ENCODE assay signal across 13 cellular contexts in the genomic region with DNA sequence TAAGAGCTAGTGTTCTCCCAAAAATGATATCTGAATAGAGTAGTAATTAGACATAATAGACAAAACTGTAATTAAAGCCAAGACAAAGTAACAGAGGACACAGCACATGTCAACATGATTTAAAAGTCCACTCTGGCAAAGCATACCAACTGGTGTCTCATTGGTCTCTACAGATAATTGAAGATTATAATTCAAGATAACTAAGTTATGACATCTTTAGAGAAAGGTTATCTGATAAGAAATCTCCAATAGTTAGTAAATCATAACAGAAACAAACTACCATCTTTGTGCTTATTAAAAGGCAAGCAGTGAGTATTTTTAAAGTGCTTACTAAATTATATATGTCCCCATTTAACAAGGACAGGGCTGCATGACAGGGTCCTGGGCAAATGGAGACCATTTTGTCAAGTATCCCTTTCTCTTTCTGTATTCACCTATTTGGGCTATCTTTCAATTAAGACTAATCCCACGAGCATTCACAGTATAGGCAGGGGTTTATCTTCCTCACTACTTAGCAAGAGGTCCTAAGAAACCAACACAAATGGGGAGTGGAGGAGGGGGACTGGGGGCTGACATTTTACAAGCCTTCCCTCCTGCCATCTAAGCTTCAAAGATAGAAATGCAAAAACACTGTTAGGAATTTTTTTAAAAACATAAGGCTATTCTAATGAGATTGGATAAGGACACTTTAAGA. TPM values are rescaled to one million over a fixed set of nuclear protein-coding genes. Genes with fewer than 3 reads are reported as not detected.
DNase-seq lines count a peak whose midpoint lies in the region; ATAC-seq and TF ChIP-seq lines count a peak whose summit lies in the region.
"Had no signal": no experiment of that assay in that cellular context is flagged by ENCODE, and none has a peak within 500 bp of the region (broad histone marks: within the 10 kb centered on the region; RNA-seq: fewer than 3 reads in every experiment).

No MANE protein-coding gene starts in this region.

- no peak for ATAC-seq in stimulated activated naive CD8-positive, alpha-beta T cell treated with anti-CD3 and anti-CD28 coated beads, Interleukin-15, Interleukin-2, amounts not matched to agents 100 U/mL and 50 U/mL, for 24 hours
- ATAC-seq in activated B cell treated with CpG ODN at 0.5 μM for 24 hours (ENCODE audit: low read depth) (no peak), left lobe of liver (peak; percentile 22), gastroesophageal sphincter (no peak), HG03521 (IDR thresholded peaks at IDR 0.05; ENCODE audit: unreplicated experiment) (no peak)
- ATAC-seq: foreskin keratinocyte, Right ventricle myocardium inferior had no signal

- CTCF ChIA-PET in activated B cell treated with CpG ODN at 0.5 μM for 24 hours (lab: Charles Lee): interaction anchor here (2.0 to 2.4 kb wide), 2 partner anchors 44 to 52 kb away, joined by 9 read pairs; no protein-coding TSS in a partner anchor

- TF ChIP-seq POLR2A in Peyer's patch (IDR thresholded peaks at IDR 0.05) (no peak), gastroesophageal sphincter (IDR thresholded peaks at IDR 0.05) (no peak)

- peaks cover 94% of the 10 kb centered on the region for H3K36me3 Mint-ChIP-seq in stimulated activated naive CD8-positive, alpha-beta T cell treated with anti-CD3 and anti-CD28 coated beads, Interleukin-15, Interleukin-2, amounts not matched to agents 100 ng/mL and 50 ng/mL, for 24 hours (ENCODE audit: low read depth)
- H3K36me3 Mint-ChIP-seq in activated B cell treated with CpG ODN at 0.5 μM for 24 hours (ENCODE audit: low read depth): peaks cover 89% of the 10 kb centered on the region

- no peaks in the 10 kb centered on the region for H3K9me3 Mint-ChIP-seq in stimulated activated naive CD8-positive, alpha-beta T cell treated with anti-CD3 and anti-CD28 coated beads, Interleukin-15, Interleukin-2, amounts not matched to agents 100 ng/mL and 50 ng/mL, for 24 hours
- H3K9me3 Mint-ChIP-seq in activated B cell treated with CpG ODN at 0.5 μM for 24 hours: peaks cover 2% of the 10 kb centered on the region
- H3K9me3 Mint-ChIP-seq: H9 had no signal

- H3K9me3 ChIP-seq in Peyer's patch: no peaks in the 10 kb centered on the region
- no peaks in the 10 kb centered on the region for H3K9me3 ChIP-seq in gastroesophageal sphincter
- H3K9me3 ChIP-seq: adrenal gland had no signal

- H3K4me1 ChIP-seq in Peyer's patch (peaks cover 0 to 12% (median 4%) of the 10 kb centered on the region in 4 donors), gastroesophageal sphincter (peaks cover 0 to 19% (median 0%) of the 10 kb centered on the region in 3 donors)

- TF ChIP-seq CTCF in activated B cell treated with CpG ODN at 0.5 μM for 24 hours (IDR thresholded peaks at IDR 0.05): no peak
- TF ChIP-seq CTCF in Peyer's patch (IDR thresholded peaks at IDR 0.05): no peak
- TF ChIP-seq CTCF in gastroesophageal sphincter (IDR thresholded peaks at IDR 0.05): no peak

- peak overlapping the region; percentile 81 for H3K27ac Mint-ChIP-seq in stimulated activated naive CD8-positive, alpha-beta T cell treated with anti-CD3 and anti-CD28 coated beads, Interleukin-15, Interleukin-2, amounts not matched to agents 100 ng/mL and 50 ng/mL, for 24 hours
- peak overlapping the region; percentile 82 for H3K27ac Mint-ChIP-seq in activated B cell treated with CpG ODN at 0.5 μM for 24 hours

- H3K4me3 ChIP-seq in Peyer's patch (no peak overlapping the region), gastroesophageal sphincter (no peak overlapping the region)
- H3K4me3 ChIP-seq: adrenal gland had no signal

- H3K27me3 ChIP-seq in Peyer's patch (no peaks in the 10 kb centered on the region), gastroesophageal sphincter (no peaks in the 10 kb centered on the region)
- H3K27me3 ChIP-seq: adrenal gland, foreskin keratinocyte had no signal

- H3K27me3 Mint-ChIP-seq in stimulated activated naive CD8-positive, alpha-beta T cell treated with anti-CD3 and anti-CD28 coated beads, Interleukin-15, Interleukin-2, amounts not matched to agents 100 ng/mL and 50 ng/mL, for 24 hours: no peaks in the 10 kb centered on the region
- no peaks in the 10 kb centered on the region for H3K27me3 Mint-ChIP-seq in activated B cell treated with CpG ODN at 0.5 μM for 24 hours

- peaks cover 0 to 81% (median 0%) of the 10 kb centered on the region in 3 donors for H3K36me3 ChIP-seq in Peyer's patch
- H3K36me3 ChIP-seq in gastroesophageal sphincter: peaks cover 4 to 67% of the 10 kb centered on the region in 2 donors

- H3K27ac ChIP-seq in Peyer's patch (no peak overlapping the region), gastroesophageal sphincter (no peak overlapping the region)
- H3K27ac ChIP-seq: adrenal gland, foreskin keratinocyte had no signal

- no peak overlapping the region for H3K4me3 Mint-ChIP-seq in stimulated activated naive CD8-positive, alpha-beta T cell treated with anti-CD3 and anti-CD28 coated beads, Interleukin-15, Interleukin-2, amounts not matched to agents 100 ng/mL and 50 ng/mL, for 24 hours
- peak overlapping the region; percentile 19 for H3K4me3 Mint-ChIP-seq in activated B cell treated with CpG ODN at 0.5 μM for 24 hours
- H3K4me3 Mint-ChIP-seq: H9 had no signal

- 67 to 100% methylated on average over 1 of the region's 1 CpG for WGBS in gastroesophageal sphincter (ENCODE audit: low coverage in 1 of 2), 2 donors

- no peak for TF ChIP-seq EP300 in gastroesophageal sphincter (IDR thresholded peaks at IDR 0.05)

- intact Hi-C loops in activated B cell treated with CpG ODN at 0.5 μM for 24 hours (cut with micrococcal nuclease): loop anchor here (2.0 kb wide), 2 partner anchors 15 to 23 kb away; no protein-coding TSS in a partner anchor

- POLR2A ChIA-PET in activated B cell treated with CpG ODN at 0.5 μM for 24 hours (lab: Charles Lee): interaction anchor here (0.8 to 2.9 kb wide), 10 partner anchors 8 to 123 kb away, joined by 3 to 14 read pairs (median 7); a partner anchor contains a TSS

- DNase-seq in stimulated activated naive CD8-positive, alpha-beta T cell treated with anti-CD3 and anti-CD28 coated beads, Interleukin-15, Interleukin-2, amounts not matched to agents 100 U/mL and 50 U/mL, for 24 hours: no peak
- no peak for DNase-seq in activated B cell treated with CpG ODN at 0.5 μM for 24 hours
- DNase-seq in left lobe of liver (ENCODE audit: low spot score): no peak
- no peak for DNase-seq in Peyer's patch
- DNase-seq in activated CD4-positive, CD25-positive, alpha-beta regulatory T cell (lab: John Stamatoyannopoulos, UW): no peak
- DNase-seq: adrenal gland; foreskin keratinocyte; H9; stimulated activated CD4-positive, alpha-beta T cell treated with anti-CD3 and anti-CD28 coated beads, Interleukin-4, amount 100 ng/mL, for 24 hours had no signal

- peaks cover 59% of the 10 kb centered on the region for H3K4me1 Mint-ChIP-seq in stimulated activated naive CD8-positive, alpha-beta T cell treated with anti-CD3 and anti-CD28 coated beads, Interleukin-15, Interleukin-2, amounts not matched to agents 100 ng/mL and 50 ng/mL, for 24 hours (ENCODE audit: low read depth)
- H3K4me1 Mint-ChIP-seq in activated B cell treated with CpG ODN at 0.5 μM for 24 hours: peaks cover 39% of the 10 kb centered on the region

RNA-seq across cellular contexts. Expression of a gene that starts 25.9 kb away (rescaled TPM):
- total RNA-seq in activated B cell treated with CpG ODN at 0.5 μM for 24 hours (249 and 275 TPM in 2 replicates), left lobe of liver (66.7 TPM), Peyer's patch (100 to 1,000 TPM; 103 to 165 (median 122) TPM), gastroesophageal sphincter (100 to 1,000 TPM; 203 to 273 (median 250) TPM)
